11 cellular contexts compared by ENCODE assay signal in the genomic region with DNA sequence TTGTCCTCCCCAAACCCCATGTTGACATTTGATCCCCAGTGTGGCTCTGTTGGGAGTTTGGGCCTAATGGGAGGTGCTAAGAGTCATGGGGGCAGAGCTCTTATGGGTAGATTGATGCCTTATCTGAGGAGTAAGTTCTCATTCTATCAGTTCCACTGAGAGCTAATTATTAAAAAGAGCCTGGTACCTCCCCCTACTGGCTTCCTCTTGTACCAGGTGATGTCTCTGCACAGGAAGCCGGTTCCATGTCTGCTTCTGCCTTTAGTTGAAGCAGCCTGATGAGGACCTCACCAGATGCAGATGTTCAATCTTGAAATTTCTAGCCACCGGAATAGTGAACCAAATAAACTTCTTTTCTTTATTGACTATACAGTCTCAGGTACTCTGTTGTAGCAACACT. TPM values are rescaled to one million over a fixed set of nuclear protein-coding genes. Genes with fewer than 3 reads are reported as not detected.
DNase-seq lines count a peak whose midpoint lies in the region; ATAC-seq, FAIRE-seq and TF ChIP-seq lines count a peak whose summit lies in the region.
"Had no signal": no experiment of that assay in that cellular context is flagged by ENCODE, and none has a peak within 500 bp of the region (broad histone marks: within the 10 kb centered on the region; RNA-seq: fewer than 3 reads in every experiment).

No MANE protein-coding gene starts in this region.

- H3K9ac ChIP-seq in HepG2 (ENCODE audit: insufficient read depth, low read depth, low read length): no peak overlapping the region

- no peak overlapping the region for H3K4me3 ChIP-seq in HepG2 (replicated peaks in 1 of 3; ENCODE audit: insufficient read depth in 1 of 3, low read depth in 2 of 3, low read length in 3 of 3)
- H3K4me3 ChIP-seq in right lobe of liver: no peak overlapping the region
- H3K4me3 ChIP-seq in OCI-LY7 (ENCODE audit: low read depth, low read length, poor library complexity, severe bottlenecking): no peak overlapping the region

- no peak for FAIRE-seq in HepG2 (lab: Jason Lieb, UNC)
- FAIRE-seq: urothelium cell line had no signal

- intact Hi-C loops in HepG2 (cut with micrococcal nuclease; ENCODE audit: unreplicated experiment): loop anchor here (5.0 kb wide), 1 partner anchor 733 kb away; no protein-coding TSS in a partner anchor
- intact Hi-C loops in right lobe of liver (cut with DNase I): no loop called here
- intact Hi-C loops in OCI-LY7 (cut with micrococcal nuclease; ENCODE audit: unreplicated experiment): no loop called here

- H3K27ac ChIP-seq in HepG2 (ENCODE audit: extremely low read length, insufficient read depth, low read length) (no peak overlapping the region), right lobe of liver (no peak overlapping the region), OCI-LY7 (ENCODE audit: low read depth, low read length, poor library complexity, severe bottlenecking) (no peak overlapping the region)

- no peaks in the 10 kb centered on the region for H3K9me2 ChIP-seq in OCI-LY7 (ENCODE audit: insufficient read depth, low read length)

- no peaks in the 10 kb centered on the region for H3K9me3 ChIP-seq in HepG2 (ENCODE audit: low read length)
- no peaks in the 10 kb centered on the region for H3K9me3 ChIP-seq in right lobe of liver
- no peaks in the 10 kb centered on the region for H3K9me3 ChIP-seq in OCI-LY7 (ENCODE audit: low read length)

- H3K4me2 ChIP-seq in HepG2 (ENCODE audit: low read depth, low read length) (no peak overlapping the region), OCI-LY7 (ENCODE audit: low read length) (no peak overlapping the region)

- no peaks in the 10 kb centered on the region for H3K27me3 ChIP-seq in HepG2 (ENCODE audit: control insufficient read depth in 1 of 2, insufficient read depth in 2 of 2, low read length in 2 of 2)
- H3K27me3 ChIP-seq in right lobe of liver: no peaks in the 10 kb centered on the region

- POLR2A ChIA-PET in HepG2 (lab: Yijun Ruan, JAX) (no interaction called here), OCI-LY7 (lab: Charles Lee) (no interaction called here)

- peak; percentile 64 for ATAC-seq in HepG2
- no peak for ATAC-seq in right lobe of liver
- peak; percentile 64 for ATAC-seq in HG02852 (IDR thresholded peaks at IDR 0.05; ENCODE audit: unreplicated experiment)
- no peak for ATAC-seq in GM18873 (IDR thresholded peaks at IDR 0.05; ENCODE audit: low FRiP score, unreplicated experiment)
- ATAC-seq: left cardiac atrium had no signal

- no peak overlapping the region for H2AFZ ChIP-seq in HepG2 (ENCODE audit: low read length)
- no peak overlapping the region for H2AFZ ChIP-seq in OCI-LY7 (ENCODE audit: low read length)

- H4K20me1 ChIP-seq in HepG2 (ENCODE audit: insufficient read depth, low read length) (no peaks in the 10 kb centered on the region), OCI-LY7 (ENCODE audit: insufficient read depth, low read length) (no peaks in the 10 kb centered on the region)

- CTCF ChIA-PET in HepG2 (lab: Yijun Ruan, JAX; ENCODE audit: low intra/inter-chr PET ratio, low total read pairs): no interaction called here
- CTCF ChIA-PET in OCI-LY7 (lab: Charles Lee; ENCODE audit: unreplicated experiment): no interaction called here

- TF ChIP-seq CTCF in HepG2 (CRISPR knock-in tag; IDR thresholded peaks at IDR 0.05) (no peak), right lobe of liver (IDR thresholded peaks at IDR 0.05) (no peak), OCI-LY7 (conservative IDR thresholded peaks at IDR 0.05; ENCODE audit: low read length) (peak; percentile 44), GM13976 (IDR thresholded peaks at IDR 0.05; ENCODE audit: borderline replicate concordance, control extremely low read depth, extremely low read depth, insufficient read depth, missing control alignments) (no peak)

- TF ChIP-seq RAD21 in HepG2 (CRISPR knock-in tag; IDR thresholded peaks at IDR 0.05): no peak

- TF ChIP-seq EP300 in HepG2 (IDR thresholded peaks at IDR 0.05; ENCODE audit: low read depth in 2 of 2, low read length in 2 of 2) (no peak), HepG2 (CRISPR knock-in tag; IDR thresholded peaks at IDR 0.05; ENCODE audit: borderline replicate concordance) (no peak)

- DNase-seq in HepG2 (ENCODE audit: low spot score) (no peak), right lobe of liver (no peak), OCI-LY7 (ENCODE audit: low spot score) (peak; percentile 7), NOMO-1 (lab: John Stamatoyannopoulos, UW; ENCODE audit: unreplicated experiment in 2 of 2) (no peak), GM13976 (ENCODE audit: low spot score) (no peak), LoVo (ENCODE audit: low spot score) (no peak)
- DNase-seq: left cardiac atrium had no signal

- WGBS in HepG2 (ENCODE audit: low lambda C conversion rate): 46% methylated on average over 2 of the region's 2 CpGs
- 58% methylated on average over 2 of the region's 2 CpGs for WGBS in right lobe of liver (ENCODE audit: insufficient coverage, low coverage, low lambda C conversion rate, missing lambda C conversion rate)

- H3K36me3 ChIP-seq in HepG2 (replicated peaks in 1 of 2; ENCODE audit: control insufficient read depth in 1 of 2, insufficient read depth in 2 of 2, low read length in 2 of 2): no peaks in the 10 kb centered on the region
- no peaks in the 10 kb centered on the region for H3K36me3 ChIP-seq in right lobe of liver
- no peaks in the 10 kb centered on the region for H3K36me3 ChIP-seq in OCI-LY7 (ENCODE audit: insufficient read depth, low read length)

- TF ChIP-seq POLR2A in HepG2 (IDR thresholded peaks at IDR 0.05; ENCODE audit: insufficient read depth in 1 of 2, low read depth in 2 of 2, low read length in 2 of 2): no peak
- no peak for TF ChIP-seq POLR2A in right lobe of liver (IDR thresholded peaks at IDR 0.05)

- no peaks in the 10 kb centered on the region for H3K79me2 ChIP-seq in HepG2 (ENCODE audit: insufficient read depth, low read length)
- H3K79me2 ChIP-seq in OCI-LY7 (ENCODE audit: insufficient read depth, low read depth, low read length): no peaks in the 10 kb centered on the region

- H3K4me1 ChIP-seq in HepG2 (ENCODE audit: insufficient read depth, low read length): no peaks in the 10 kb centered on the region
- H3K4me1 ChIP-seq in right lobe of liver: no peaks in the 10 kb centered on the region
- no peaks in the 10 kb centered on the region for H3K4me1 ChIP-seq in OCI-LY7 (ENCODE audit: insufficient read depth, low read length, poor library complexity, severe bottlenecking)

- BruUV-seq in HepG2 (replicated peaks; lab: Mats Ljungman, UMichigan) (no TSS peak), OCI-LY7 (replicated peaks; lab: Mats Ljungman, UMichigan) (no TSS peak)

- in situ Hi-C loops in HepG2 (cut with HindIII; ENCODE audit: extremely low pct_ligation_motif_present, low pct_unique_long_range_greater_than_20kb) (loop anchor here (25.0 kb wide), 1 partner anchor 1877 kb away; no protein-coding TSS in a partner anchor), GM13976 (cut with MboI; ENCODE audit: low sequenced_read_pairs, unreplicated experiment) (no loop called here)

TF ChIP-seq in HepG2, 621 proteins besides CTCF, POLR2A, EP300 and RAD21 (continues in another document):
- TF ChIP-seq MZF1 (CRISPR knock-in tag; IDR thresholded peaks at IDR 0.05; ENCODE audit: borderline replicate concordance) (no peak), KLF9 (CRISPR knock-in tag; IDR thresholded peaks at IDR 0.05; ENCODE audit: low read depth) (no peak)
- TF ChIP-seq, protein P1, sequence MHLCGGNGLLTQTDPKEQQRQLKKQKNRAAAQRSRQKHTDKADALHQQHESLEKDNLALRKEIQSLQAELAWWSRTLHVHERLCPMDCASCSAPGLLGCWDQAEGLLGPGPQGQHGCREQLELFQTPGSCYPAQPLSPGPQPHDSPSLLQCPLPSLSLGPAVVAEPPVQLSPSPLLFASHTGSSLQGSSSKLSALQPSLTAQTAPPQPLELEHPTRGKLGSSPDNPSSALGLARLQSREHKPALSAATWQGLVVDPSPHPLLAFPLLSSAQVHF (CRISPR knock-in tag; IDR thresholded peaks at IDR 0.05): no peak
- TF ChIP-seq, protein P2, sequence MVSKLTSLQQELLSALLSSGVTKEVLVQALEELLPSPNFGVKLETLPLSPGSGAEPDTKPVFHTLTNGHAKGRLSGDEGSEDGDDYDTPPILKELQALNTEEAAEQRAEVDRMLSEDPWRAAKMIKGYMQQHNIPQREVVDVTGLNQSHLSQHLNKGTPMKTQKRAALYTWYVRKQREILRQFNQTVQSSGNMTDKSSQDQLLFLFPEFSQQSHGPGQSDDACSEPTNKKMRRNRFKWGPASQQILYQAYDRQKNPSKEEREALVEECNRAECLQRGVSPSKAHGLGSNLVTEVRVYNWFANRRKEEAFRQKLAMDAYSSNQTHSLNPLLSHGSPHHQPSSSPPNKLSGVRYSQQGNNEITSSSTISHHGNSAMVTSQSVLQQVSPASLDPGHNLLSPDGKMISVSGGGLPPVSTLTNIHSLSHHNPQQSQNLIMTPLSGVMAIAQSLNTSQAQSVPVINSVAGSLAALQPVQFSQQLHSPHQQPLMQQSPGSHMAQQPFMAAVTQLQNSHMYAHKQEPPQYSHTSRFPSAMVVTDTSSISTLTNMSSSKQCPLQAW (CRISPR knock-in tag; IDR thresholded peaks at IDR 0.05): no peak

RNA-seq across cellular contexts. Expression of a gene that starts 10.8 kb away (rescaled TPM):
- total RNA-seq in HepG2 (2016; rRNA removed; fragmentation: Illumina TruSeq; extraction: Trizol) (not detected in 2 replicates), right lobe of liver (not detected), OCI-LY7 (2022) (5.1 and 5.5 TPM in 2 replicates)
- not detected in 2 replicates for total RNA-seq in HepG2 (2016; cell fraction: cytosol; rRNA removed; fragmentation: Illumina TruSeq; extraction: Trizol; ENCODE audit: low read depth)
- total RNA-seq in HepG2 (2016; cell fraction: insoluble cytoplasmic fraction; rRNA removed; fragmentation: Illumina TruSeq; extraction: Trizol): not detected in 2 replicates
- not detected in 2 replicates for total RNA-seq in HepG2 (2016; cell fraction: membrane; rRNA removed; fragmentation: Illumina TruSeq; extraction: Trizol)
- total RNA-seq in HepG2 (2016; cell fraction: nucleus; rRNA removed; fragmentation: Illumina TruSeq; extraction: Trizol): not detected in 2 replicates
- 0.01 TPM in 1 of 2 replicates, not detected in the other for polyA plus RNA-seq in HepG2 (2011; rRNA removed)
- polyA plus RNA-seq in HepG2 (2011; cell fraction: cytosol; rRNA removed): not detected in 2 replicates
- not detected in 2 replicates for polyA plus RNA-seq in HepG2 (2011; cell fraction: nucleus; rRNA removed)
- not detected in 2 replicates for polyA plus RNA-seq in HepG2 (2012)
- not detected in 2 replicates for polyA plus RNA-seq in HepG2 (2016; cell fraction: cytosol; fragmentation: Illumina TruSeq; extraction: Trizol; ENCODE audit: low read depth)
- polyA plus RNA-seq in HepG2 (2016; cell fraction: insoluble cytoplasmic fraction; fragmentation: Illumina TruSeq; extraction: Trizol; ENCODE audit: low read depth): not detected in 2 replicates
- polyA plus RNA-seq in HepG2 (2016; cell fraction: membrane; fragmentation: Illumina TruSeq; extraction: Trizol; ENCODE audit: low read depth): not detected in 2 replicates
- polyA plus RNA-seq in HepG2 (2016; cell fraction: nucleus; fragmentation: Illumina TruSeq; extraction: Trizol; ENCODE audit: insufficient read depth, low read depth): not detected in 2 replicates
- not detected in 2 replicates for polyA minus RNA-seq in HepG2 (2011; rRNA and poly(A)+ RNA removed; ENCODE audit: low replicate concordance)
- not detected in 2 replicates for polyA minus RNA-seq in HepG2 (2011; cell fraction: cytosol; rRNA and poly(A)+ RNA removed)
- polyA minus RNA-seq in HepG2 (2011; cell fraction: nucleus; rRNA and poly(A)+ RNA removed): not detected in 2 replicates
- 1.4 and 2.3 TPM in 2 replicates for total RNA-seq in OCI-LY7 (2014; rRNA removed; shearing (Covaris generic))
- total RNA-seq: M059J had no signal

Comparison
In these comparisons a context has a peak if more than half of its experiments do, and no peak if none do; other contexts are left out.
1. ATAC-seq: peak in HepG2 (single experiment) and HG02852 (single experiment); none in right lobe of liver (0 of 4) and GM18873 (single experiment).